ENCODE assay signal across 22 cellular contexts in the genomic region with DNA sequence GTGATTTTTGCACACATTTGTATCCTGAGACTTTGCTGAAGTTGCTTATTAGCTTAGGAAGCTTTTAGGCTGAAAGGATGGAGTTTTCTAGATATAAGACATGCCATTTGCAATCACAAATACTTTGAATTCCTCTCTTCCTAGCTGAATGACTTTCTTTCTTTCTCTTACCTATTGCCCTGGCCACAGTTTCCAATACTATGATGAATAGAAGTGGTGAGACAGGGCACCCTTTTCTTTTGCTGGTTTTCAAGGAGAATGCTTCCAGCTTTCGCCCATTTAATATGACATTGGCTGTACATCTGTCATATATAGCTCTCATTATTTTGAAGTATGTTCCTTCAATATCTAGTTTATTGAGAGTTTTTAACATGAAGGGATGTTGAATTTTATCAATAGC.
"Had no signal": no experiment of that assay in that cellular context is flagged by ENCODE, and none has a peak within 500 bp of the region (broad histone marks: within the 10 kb centered on the region; RNA-seq: fewer than 3 reads in every experiment).

No MANE protein-coding gene starts in this region.

- H3K27ac ChIP-seq: left lung, neural progenitor cell, parathyroid adenoma, right lobe of liver, thyroid gland, vagina had no signal

- DNase-seq: cortex of kidney; effector memory CD8-positive, alpha-beta T cell; hypothalamus; kidney; left cardiac atrium; left lung; mesenchymal stem cell; midbrain; naive thymus-derived CD4-positive, alpha-beta T cell; right lobe of liver; small intestine; stimulated activated CD4-positive, alpha-beta T cell treated with anti-CD3 and anti-CD28 coated beads, Interleukin-15, amount 100 ng/mL, for 24 hours; stimulated activated CD4-positive, alpha-beta T cell treated with anti-CD3 and anti-CD28 coated beads, Interleukin-2, amount 100 ng/mL, for 48 hours; stimulated activated naive CD4-positive, alpha-beta T cell; stimulated activated naive CD8-positive, alpha-beta T cell treated with anti-CD3 and anti-CD28 coated beads, Interleukin-15, amount 100 ng/mL, for 72 hours; thyroid gland; trophoblast cell had no signal

- H3K9me3 ChIP-seq: left lung, right lobe of liver, thyroid gland, vagina had no signal

- H3K4me1 Mint-ChIP-seq: nephron; neural progenitor cell; stimulated activated naive CD8-positive, alpha-beta T cell treated with anti-CD3 and anti-CD28 coated beads, Interleukin-15, amount 100 ng/mL, for 72 hours had no signal

- H3K27ac Mint-ChIP-seq: effector memory CD8-positive, alpha-beta T cell; naive thymus-derived CD4-positive, alpha-beta T cell; nephron; neural progenitor cell; progenitor cell of endocrine pancreas; stimulated activated naive CD8-positive, alpha-beta T cell treated with anti-CD3 and anti-CD28 coated beads, Interleukin-15, amount 100 ng/mL, for 72 hours had no signal

- H3K4me3 ChIP-seq: left lung, neural progenitor cell, right lobe of liver, thyroid gland, vagina had no signal

- H3K4me3 Mint-ChIP-seq: effector memory CD8-positive, alpha-beta T cell; naive thymus-derived CD4-positive, alpha-beta T cell; nephron; neural progenitor cell; stimulated activated naive CD8-positive, alpha-beta T cell treated with anti-CD3 and anti-CD28 coated beads, Interleukin-15, amount 100 ng/mL, for 72 hours had no signal

- H3K27me3 ChIP-seq: left lung, neural progenitor cell, right lobe of liver, thyroid gland, vagina had no signal

- H3K4me1 ChIP-seq: left lung, parathyroid adenoma, right lobe of liver, thyroid gland, vagina had no signal

- H3K9ac ChIP-seq: neural progenitor cell, parathyroid adenoma had no signal

- H3K36me3 ChIP-seq: left lung, right lobe of liver, thyroid gland, vagina had no signal

- ATAC-seq: effector memory CD8-positive, alpha-beta T cell; left cardiac atrium; left lung; naive thymus-derived CD4-positive, alpha-beta T cell; right lobe of liver; stimulated activated naive CD8-positive, alpha-beta T cell treated with anti-CD3 and anti-CD28 coated beads, Interleukin-15, amount 100 ng/mL, for 72 hours had no signal
